12 cellular contexts compared by ENCODE assay signal in genomic region chr5:154285661-154286408, GRCh38.
A peak's percentile ranks its signal among the peaks of the same experiment; 100 is the strongest.
DNase-seq lines count a peak whose midpoint lies in the region; TF ChIP-seq lines count a peak whose summit lies in the region.
"Had no signal": no experiment of that assay in that cellular context is flagged by ENCODE, and none has a peak within 500 bp of the region (broad histone marks: within the 10 kb centered on the region; RNA-seq: fewer than 3 reads in every experiment).

No MANE protein-coding gene starts in this region.

- H3K18ac ChIP-seq in trophoblast cell (ENCODE audit: low read length), result no peak overlapping the region

- H3K9me3 ChIP-seq in PC-9 (ENCODE audit: insufficient read depth, low read depth) (no peaks in the 10 kb centered on the region), trophoblast cell (ENCODE audit: insufficient read depth, low read depth, low read length) (no peaks in the 10 kb centered on the region)

- H3K36me3 Mint-ChIP-seq in endothelial cell (ENCODE audit: low read depth, unreplicated experiment), result no peaks in the 10 kb centered on the region
- H3K36me3 Mint-ChIP-seq in activated T-cell treated with anti-CD3 and anti-CD28 coated beads, Interleukin-2, amount 50 U/mL, for 24 hours (ENCODE audit: low read depth), result no peaks in the 10 kb centered on the region

- peak overlapping the region; percentile 71 for H2BK120ac ChIP-seq in trophoblast cell (ENCODE audit: insufficient read depth, low read length, poor library complexity)

- no peaks in the 10 kb centered on the region for H3K9me3 Mint-ChIP-seq in endothelial cell (ENCODE audit: unreplicated experiment)
- H3K9me3 Mint-ChIP-seq in activated T-cell treated with anti-CD3 and anti-CD28 coated beads, Interleukin-2, amount 50 U/mL, for 24 hours, result no peaks in the 10 kb centered on the region

- H3K4ac ChIP-seq in trophoblast cell (ENCODE audit: low read depth, low read length), result no peak overlapping the region

- intact Hi-C loops in PC-9 (cut with micrococcal nuclease; ENCODE audit: unreplicated experiment), result loop anchor here (1.0 to 5.0 kb wide), 5 partner anchors 65 to 161 kb away; partner anchors contain the start of genes GALNT10 and SAP30L

- H3K27ac ChIP-seq in PC-9 (peak overlapping the region; percentile 71), trophoblast cell (ENCODE audit: low read depth, low read length) (peak overlapping the region; percentile 87)

- DNase-seq in ELR (ENCODE audit: low read depth), result peak; percentile 77
- DNase-seq in PC-9, result peak; percentile 14 to 61
- no peak for DNase-seq in endothelial cell (ENCODE audit: low spot score)
- peak in 1 of 2 donors; percentile 14 for DNase-seq in trophoblast cell
- DNase-seq in DMS79 treated with DMSO at 0.1 percent for 48 hours (lab: John Stamatoyannopoulos, UW), result no peak
- DNase-seq in NCI-H748 treated with DMSO at 0.1 percent for 48 hours (lab: John Stamatoyannopoulos, UW), result no peak
- DNase-seq in NCI-H748 (lab: John Stamatoyannopoulos, UW; ENCODE audit: unreplicated experiment), result no peak
- DNase-seq in activated T-cell treated with anti-CD3 and anti-CD28 coated beads, Interleukin-2, amount 50 U/mL, for 24 hours, result no peak
- DNase-seq: activated CD4-positive, CD25-positive, alpha-beta regulatory T cell; glutamatergic neuron; NK-92 treated with Interleukin-12 subunit alpha and Interleukin-12 subunit beta, amount 100 ng/mL, for 24 hours; stimulated activated CD4-positive, alpha-beta T cell treated with anti-CD3 and anti-CD28 coated beads, Interleukin-4, amount 100 ng/mL, for 1 hour had no signal

- no CpG with 5 or more reads among the region's 4 CpGs for WGBS in trophoblast cell (ENCODE audit: extremely low coverage, insufficient coverage, insufficient read length)

- H3K9ac ChIP-seq in trophoblast cell (ENCODE audit: low read length), result no peak overlapping the region

- H3K23ac ChIP-seq in trophoblast cell (ENCODE audit: low read length), result no peak overlapping the region

- peak overlapping the region; percentile 48 for H3K14ac ChIP-seq in trophoblast cell (ENCODE audit: low read length)

- no peak overlapping the region for H2AFZ ChIP-seq in PC-9
- H2AFZ ChIP-seq in trophoblast cell (ENCODE audit: insufficient read depth, low read length, poor library complexity), result no peak overlapping the region

- H3K4me1 Mint-ChIP-seq in endothelial cell (ENCODE audit: unreplicated experiment), result peaks cover 38% of the 10 kb centered on the region
- peaks cover 13% of the 10 kb centered on the region for H3K4me1 Mint-ChIP-seq in activated T-cell treated with anti-CD3 and anti-CD28 coated beads, Interleukin-2, amount 50 U/mL, for 24 hours (ENCODE audit: low read depth)

- H3K27me3 ChIP-seq in PC-9 (ENCODE audit: insufficient read depth, low read depth) (no peaks in the 10 kb centered on the region), trophoblast cell (ENCODE audit: insufficient read depth, low read length) (no peaks in the 10 kb centered on the region)

- H3K4me1 ChIP-seq in PC-9 (replicated peaks; ENCODE audit: insufficient read depth) (peaks cover 64% of the 10 kb centered on the region), trophoblast cell (ENCODE audit: control insufficient read depth in 1 of 2, insufficient read depth in 2 of 2, low read length in 2 of 2) (peaks cover 18 to 23% of the 10 kb centered on the region in 2 experiments)

- H3K9me2 ChIP-seq in PC-9 (ENCODE audit: insufficient read depth), result no peaks in the 10 kb centered on the region

- H3F3A ChIP-seq in PC-9 (ENCODE audit: insufficient read depth, low read depth), result peaks cover 30% of the 10 kb centered on the region

- H4K91ac ChIP-seq in trophoblast cell (ENCODE audit: low read depth, low read length), result peak overlapping the region; percentile 75

- CTCF ChIA-PET in PC-9 (lab: Charles Lee), result interaction anchor here (0.7 kb wide), 1 partner anchor 110 kb away, joined by 3 read pairs; no protein-coding TSS in a partner anchor

- H3K36me3 ChIP-seq in PC-9 (ENCODE audit: low read depth) (peaks cover 3% of the 10 kb centered on the region; the same call in 1 of the 2 replicates), trophoblast cell (ENCODE audit: control insufficient read depth in 1 of 2, insufficient read depth in 2 of 2, low read length in 2 of 2) (no peaks in the 10 kb centered on the region)

- H3K27me3 Mint-ChIP-seq in endothelial cell (ENCODE audit: unreplicated experiment), result peaks cover 5% of the 10 kb centered on the region
- no peaks in the 10 kb centered on the region for H3K27me3 Mint-ChIP-seq in activated T-cell treated with anti-CD3 and anti-CD28 coated beads, Interleukin-2, amount 50 U/mL, for 24 hours

- no peak overlapping the region for H3K4me3 ChIP-seq in PC-9
- no peak overlapping the region for H3K4me3 ChIP-seq in trophoblast cell (ENCODE audit: low read depth, low read length)

- POLR2A ChIA-PET in PC-9 (lab: Charles Lee; ENCODE audit: unreplicated experiment), result no interaction called here

- BruUV-seq in PC-9 (replicated peaks; lab: Mats Ljungman, UMichigan), result no TSS peak

- peaks cover 16% of the 10 kb centered on the region for H3K79me1 ChIP-seq in trophoblast cell (ENCODE audit: low read length)

- TF ChIP-seq CTCF in PC-9 (conservative IDR thresholded peaks at IDR 0.05), result no peak
- no peak for TF ChIP-seq CTCF in endothelial cell (IDR thresholded peaks at IDR 0.05; ENCODE audit: unreplicated experiment)

- no peak overlapping the region for H3K4me3 Mint-ChIP-seq in endothelial cell (ENCODE audit: unreplicated experiment)
- no peak overlapping the region for H3K4me3 Mint-ChIP-seq in activated T-cell treated with anti-CD3 and anti-CD28 coated beads, Interleukin-2, amount 50 U/mL, for 24 hours

- peak overlapping the region; percentile 70 for H3K4me2 ChIP-seq in PC-9
- H3K4me2 ChIP-seq in trophoblast cell (ENCODE audit: low read length), result peak overlapping the region; percentile 22

- H3K79me2 ChIP-seq in PC-9 (ENCODE audit: low read depth) (peaks cover 32% of the 10 kb centered on the region), trophoblast cell (ENCODE audit: control insufficient read depth, insufficient read depth, low read length, poor library complexity) (no peaks in the 10 kb centered on the region)

- H4K8ac ChIP-seq in trophoblast cell (ENCODE audit: low read depth, low read length), result no peak overlapping the region

- H3K27ac Mint-ChIP-seq in endothelial cell (ENCODE audit: unreplicated experiment), result peak overlapping the region; percentile 48
- no peak overlapping the region for H3K27ac Mint-ChIP-seq in activated T-cell treated with anti-CD3 and anti-CD28 coated beads, Interleukin-2, amount 50 U/mL, for 24 hours

- peak overlapping the region; percentile 83 for H2BK12ac ChIP-seq in trophoblast cell (ENCODE audit: low read length)

- H4K12ac ChIP-seq in trophoblast cell (ENCODE audit: low read depth, low read length), result no peak overlapping the region

- H2AK5ac ChIP-seq in trophoblast cell (ENCODE audit: low read length), result no peak overlapping the region

- peak overlapping the region; percentile 86 for H2BK5ac ChIP-seq in trophoblast cell (ENCODE audit: low read depth, low read length, poor library complexity)

- no peaks in the 10 kb centered on the region for H4K20me1 ChIP-seq in PC-9 (ENCODE audit: insufficient read depth)

Comparison
In these comparisons a context has a peak if more than half of its experiments do, and no peak if none do; other contexts are left out.
1. DNase-seq: peak in ELR (single experiment) and PC-9 (2 of 2); none in endothelial cell (single experiment), DMS79 treated with DMSO at 0.1 percent for 48 hours (single experiment), NCI-H748 treated with DMSO at 0.1 percent for 48 hours (single experiment), NCI-H748 (single experiment) and activated T-cell treated with anti-CD3 and anti-CD28 coated beads, Interleukin-2, amount 50 U/mL, for 24 hours (single experiment).